Comparison of ENCODE assay signal across 15 cellular contexts in genomic region chr10:80275756-80276155, GRCh38. TPM values are rescaled to one million over a fixed set of nuclear protein-coding genes. Genes with fewer than 3 reads are reported as not detected.
A peak's percentile ranks its signal among the peaks of the same experiment; 100 is the strongest.
DNase-seq lines count a peak whose midpoint lies in the region; ATAC-seq and TF ChIP-seq lines count a peak whose summit lies in the region.
"Had no signal": no experiment of that assay in that cellular context is flagged by ENCODE, and none has a peak within 500 bp of the region (broad histone marks: within the 10 kb centered on the region; RNA-seq: fewer than 3 reads in every experiment).

No MANE protein-coding gene starts in this region.

- no peak for TF ChIP-seq EP300 in tibial nerve (IDR thresholded peaks at IDR 0.05)

- ATAC-seq in Right ventricle myocardium superior (ENCODE audit: poor library complexity): no peak

- 80 to 81% methylated on average over 7 of the region's 7 CpGs for WGBS in tibial nerve, 2 donors

- H3K4me1 ChIP-seq in right atrium auricular region (peaks cover 0 to 15% of the 10 kb centered on the region in 2 donors), vagina (no peaks in the 10 kb centered on the region), tibial nerve (no peaks in the 10 kb centered on the region)
- H3K4me1 ChIP-seq: BE2C, HAP-1 had no signal

- H3K27ac ChIP-seq in right atrium auricular region (no peak overlapping the region), vagina (no peak overlapping the region), tibial nerve (no peak overlapping the region)
- H3K27ac ChIP-seq: C4-2B had no signal

- no peak for TF ChIP-seq CTCF in right atrium auricular region (IDR thresholded peaks at IDR 0.05)
- TF ChIP-seq CTCF in vagina (IDR thresholded peaks at IDR 0.05): no peak
- TF ChIP-seq CTCF in tibial nerve (IDR thresholded peaks at IDR 0.05): no peak

- H3K9me3 ChIP-seq in right atrium auricular region (no peaks in the 10 kb centered on the region), vagina (no peaks in the 10 kb centered on the region), tibial nerve (no peaks in the 10 kb centered on the region)
- H3K9me3 ChIP-seq: BE2C, HAP-1 had no signal

- no peaks in the 10 kb centered on the region for H3K36me3 ChIP-seq in right atrium auricular region
- H3K36me3 ChIP-seq in vagina: no peaks in the 10 kb centered on the region
- H3K36me3 ChIP-seq in tibial nerve: no peaks in the 10 kb centered on the region
- H3K36me3 ChIP-seq: BE2C, HAP-1 had no signal

- TF ChIP-seq POLR2A in vagina (IDR thresholded peaks at IDR 0.05) (no peak), tibial nerve (IDR thresholded peaks at IDR 0.05) (no peak)

- H3K27me3 ChIP-seq in right atrium auricular region (no peaks in the 10 kb centered on the region), vagina (no peaks in the 10 kb centered on the region), tibial nerve (no peaks in the 10 kb centered on the region)
- H3K27me3 ChIP-seq: BE2C had no signal

- intact Hi-C loops in Right ventricle myocardium superior (cut with DNase I): no loop called here
- intact Hi-C loops in vagina (cut with DNase I): no loop called here

- DNase-seq in right atrium auricular region (ENCODE audit: low spot score): peak; percentile 50
- DNase-seq in Right ventricle myocardium superior: no peak
- DNase-seq in islet precursor cell: peak; percentile 41
- peak; percentile 73 for DNase-seq in mesenteric fat pad (ENCODE audit: low spot score)
- peak; percentile 69 to 91 for DNase-seq in vagina (ENCODE audit: extremely low spot score in 2 of 2)
- DNase-seq in tibial nerve (ENCODE audit: low spot score in 2 of 2): no peak
- no peak for DNase-seq in stimulated activated CD8-positive, alpha-beta memory T cell treated with anti-CD3 and anti-CD28 coated beads, Interleukin-4, amount 100 ng/mL, for 48 hours
- DNase-seq in cerebellar nuclear complex (lab: John Stamatoyannopoulos, UW): no peak
- DNase-seq: BE2C; CD4-positive, alpha-beta memory T cell; DMS153; DMS79 treated with DMSO at 0.1 percent for 48 hours; EL had no signal

- no peak overlapping the region for H3K4me3 ChIP-seq in right atrium auricular region
- H3K4me3 ChIP-seq in vagina: no peak overlapping the region
- no peak overlapping the region for H3K4me3 ChIP-seq in tibial nerve
- H3K4me3 ChIP-seq: HAP-1 had no signal

RNA-seq across cellular contexts. Expression of gene MAT1A, which starts 13.7 kb away (rescaled TPM):
- total RNA-seq in right atrium auricular region (not detected), Right ventricle myocardium superior (0.30 TPM), mesenteric fat pad (0.13 TPM), vagina (not detected), tibial nerve (not detected)
- total RNA-seq: CD4-positive, alpha-beta memory T cell had no signal

Comparison
In these comparisons a context has a peak if more than half of its experiments do, and no peak if none do; other contexts are left out.
1. DNase-seq: peak in right atrium auricular region (single experiment), islet precursor cell (single experiment), mesenteric fat pad (single experiment) and vagina (2 of 2); none in Right ventricle myocardium superior (single experiment), tibial nerve (0 of 2), stimulated activated CD8-positive, alpha-beta memory T cell treated with anti-CD3 and anti-CD28 coated beads, Interleukin-4, amount 100 ng/mL, for 48 hours (single experiment) and cerebellar nuclear complex (0 of 2).